Comparison of ENCODE assay signal across 15 cellular contexts in the genomic region with DNA sequence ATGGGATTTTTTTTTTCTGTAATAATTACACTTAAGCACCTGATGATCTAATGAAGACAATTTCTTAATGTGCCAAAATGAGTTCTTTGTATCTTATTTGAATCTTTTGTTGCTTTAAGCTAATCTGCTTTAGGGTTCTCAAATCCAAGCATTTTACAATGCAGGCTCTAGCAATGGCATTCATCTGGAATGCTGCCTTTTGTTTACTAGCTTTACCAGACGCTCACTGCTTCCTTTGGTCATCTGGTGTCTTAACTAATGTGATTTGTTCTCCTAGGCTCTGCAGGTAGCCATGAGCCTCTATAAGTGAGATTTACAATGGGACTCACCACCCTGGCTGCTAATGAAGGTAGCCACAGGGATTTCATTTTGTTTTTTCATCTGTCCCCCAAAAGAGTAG.
"Had no signal": no experiment of that assay in that cellular context is flagged by ENCODE, and none has a peak within 500 bp of the region (broad histone marks: within the 10 kb centered on the region; RNA-seq: fewer than 3 reads in every experiment).

No MANE protein-coding gene starts in this region.

- ATAC-seq: activated T-cell treated with anti-CD3 and anti-CD28 coated beads, Interleukin-2, amount 50 U/mL, for 72 hours; left lung had no signal

- H3K9me3 ChIP-seq: left lung, right atrium auricular region, tibial nerve had no signal

- H3K27me3 ChIP-seq: left lung, right atrium auricular region, tibial nerve had no signal

- H3K36me3 ChIP-seq: left lung, right atrium auricular region, tibial nerve had no signal

- H3K4me1 ChIP-seq: left lung, right atrium auricular region, tibial nerve had no signal

- H3K4me3 ChIP-seq: left lung, right atrium auricular region, tibial nerve had no signal

- H3K27ac ChIP-seq: left lung, right atrium auricular region, tibial nerve, VCaP had no signal

- DNase-seq: activated CD4-positive, alpha-beta T cell treated with anti-CD3 and anti-CD28 coated beads for 1 hour; activated CD4-positive, alpha-beta T cell treated with anti-CD3 and anti-CD28 coated beads, Interleukin-2, amount 50 U/mL, for 4 hours; activated effector memory CD4-positive, alpha-beta T cell treated with anti-CD3 and anti-CD28 coated beads, Interleukin-2, amount 50 U/mL, for 16 hours; activated naive CD4-positive, alpha-beta T cell treated with anti-CD3 and anti-CD28 coated beads, Interleukin-2, amount 50 U/mL, for 16 hours; activated T-cell treated with anti-CD3 and anti-CD28 coated beads, Interleukin-2, amount 50 U/mL, for 72 hours; cerebellar nuclear complex; cortex of kidney; effector memory CD4-positive, alpha-beta T cell; left lung; mammary epithelial cell; stimulated activated CD4-positive, alpha-beta T cell treated with anti-CD3 and anti-CD28 coated beads, Interleukin-2, amount 100 ng/mL, for 24 hours; T-helper 2 cell had no signal
